In the genomic region with DNA sequence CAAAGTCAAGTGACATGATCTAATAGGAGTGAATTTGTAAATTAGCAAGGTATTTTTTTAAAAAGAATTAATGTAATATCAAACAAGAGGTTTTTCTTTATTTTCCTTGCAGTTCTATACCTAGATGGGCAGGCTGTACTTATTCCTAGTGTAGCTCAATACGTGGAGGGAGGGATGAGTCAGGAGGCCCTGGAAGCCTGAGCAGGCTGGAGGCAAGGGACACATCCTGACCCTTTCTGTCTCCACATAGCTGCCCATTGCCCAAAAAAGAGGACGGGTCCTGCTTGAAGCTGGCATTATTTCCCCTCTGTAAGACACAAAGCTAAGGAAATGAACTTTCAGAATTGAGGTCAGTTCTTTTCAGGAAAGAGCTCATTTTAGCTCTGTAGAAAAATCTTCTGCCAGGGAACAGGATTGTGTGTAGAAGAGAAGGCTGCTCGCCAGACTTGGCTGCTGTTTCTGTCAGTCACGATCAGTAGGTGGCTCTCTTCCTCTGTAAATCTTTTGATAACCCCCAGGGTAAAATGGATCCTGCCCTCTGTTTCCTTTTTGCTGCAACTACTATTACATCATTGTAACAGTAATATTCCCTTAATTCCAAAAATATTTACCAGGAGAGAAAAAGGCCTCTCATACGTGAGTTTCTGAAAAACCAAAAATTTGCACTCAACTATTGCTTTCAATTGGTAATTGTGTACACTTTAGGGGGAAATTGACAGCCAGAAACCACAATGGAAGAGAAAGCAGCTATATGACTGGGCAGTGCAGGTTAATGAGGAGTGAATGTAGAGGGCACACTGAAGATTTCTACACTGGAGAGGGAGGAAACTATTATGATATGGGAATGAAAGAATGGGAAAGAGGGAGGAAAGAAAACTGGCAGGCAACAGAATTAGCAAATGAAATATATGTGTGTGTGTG, we compare ENCODE assay signal across 8 cellular contexts. TPM values are rescaled to one million over a fixed set of nuclear protein-coding genes. Genes with fewer than 3 reads are reported as not detected.
DNase-seq lines count a peak whose midpoint lies in the region; ATAC-seq and TF ChIP-seq lines count a peak whose summit lies in the region.

No MANE protein-coding gene starts in this region.

- H3K27me3 ChIP-seq in BLaER1: no peaks in the 10 kb centered on the region
- H3K27me3 ChIP-seq in neural cell (ENCODE audit: insufficient read depth, low read depth, low read length): no peaks in the 10 kb centered on the region

- no peaks in the 10 kb centered on the region for H3K36me3 ChIP-seq in BLaER1
- H3K36me3 ChIP-seq in neural cell (ENCODE audit: insufficient read depth, low read length): no peaks in the 10 kb centered on the region

- H3K9me3 ChIP-seq in BLaER1: peaks cover 23% of the 10 kb centered on the region
- no peaks in the 10 kb centered on the region for H3K9me3 ChIP-seq in neural cell (ENCODE audit: low read length)

- H2AFZ ChIP-seq in neural cell (ENCODE audit: low read depth, low read length): no peak overlapping the region

- H3K9me2 ChIP-seq in neural cell (ENCODE audit: insufficient read depth, low read length): no peaks in the 10 kb centered on the region

- H3K4me2 ChIP-seq in BLaER1 (peak overlapping the region; percentile 25), neural cell (ENCODE audit: low read length) (no peak overlapping the region)

- no peak for TF ChIP-seq EP300 in neural cell (conservative IDR thresholded peaks at IDR 0.05; ENCODE audit: poor library complexity, severe bottlenecking)

- no peaks in the 10 kb centered on the region for H3F3A ChIP-seq in neural cell (ENCODE audit: insufficient read depth, low read length, poor library complexity, severe bottlenecking)

- TF ChIP-seq CTCF in choroid plexus epithelial cell (conservative IDR thresholded peaks at IDR 0.05; ENCODE audit: low read depth, low read length) (peak; percentile 29), neural cell (IDR thresholded peaks at IDR 0.05; ENCODE audit: poor library complexity, severe bottlenecking) (peak; percentile 56)

- H3K9ac ChIP-seq in BLaER1 (no peak overlapping the region; the same call in 1 of the 2 replicates), neural cell (ENCODE audit: low read length) (no peak overlapping the region)

- H4K20me1 ChIP-seq in BLaER1 (no peaks in the 10 kb centered on the region), neural cell (ENCODE audit: insufficient read depth) (no peaks in the 10 kb centered on the region)

- DNase-seq in NCI-H2081 treated with DMSO at 0.1 percent for 48 hours (lab: John Stamatoyannopoulos, UW) (peak; percentile 10), choroid plexus epithelial cell (ENCODE audit: low read depth) (peak; percentile 39), NCI-H2029 (lab: John Stamatoyannopoulos, UW) (no peak)
- DNase-seq in effector CD4-positive, alpha-beta T cell: no peak

- TF ChIP-seq RAD21 in neural cell (conservative IDR thresholded peaks at IDR 0.05): peak; percentile 51

- no peak overlapping the region for H3K4me3 ChIP-seq in BLaER1
- H3K4me3 ChIP-seq in choroid plexus epithelial cell (ENCODE audit: low read depth, low read length): no peak overlapping the region
- no peak overlapping the region for H3K4me3 ChIP-seq in neural cell (ENCODE audit: low read length)

- peaks cover 30% of the 10 kb centered on the region for H3K4me1 ChIP-seq in BLaER1

- H3K79me2 ChIP-seq in neural cell (replicated peaks; ENCODE audit: insufficient read depth, low read length): no peaks in the 10 kb centered on the region

- peak; percentile 94 for ATAC-seq in GM18511 (IDR thresholded peaks at IDR 0.05; ENCODE audit: unreplicated experiment)
- ATAC-seq in HG02852 (IDR thresholded peaks at IDR 0.05; ENCODE audit: unreplicated experiment): peak; percentile 85

- H3K27ac ChIP-seq in BLaER1 (no peak overlapping the region), neural cell (ENCODE audit: low read length) (no peak overlapping the region)

TF ChIP-seq in neural cell, 6 proteins besides CTCF, POLR2A, EP300 and RAD21:
- TF ChIP-seq POLR2AphosphoS5 (IDR thresholded peaks at IDR 0.05): no peak

RNA-seq across cellular contexts. Expression of a gene that starts 12.3 kb away (rescaled TPM):
- not detected in 2 replicates for polyA plus RNA-seq in neural cell
- polyA minus RNA-seq in neural cell: not detected in 2 replicates

RNA-seq across cellular contexts. Expression of a gene that starts 12.5 kb away (rescaled TPM):
- not detected in 2 replicates for polyA plus RNA-seq in neural cell
- not detected in 2 replicates for polyA minus RNA-seq in neural cell

RNA-seq across cellular contexts. Expression of a gene that starts 33.4 kb away (rescaled TPM):
- not detected in 2 replicates for polyA plus RNA-seq in neural cell
- polyA minus RNA-seq in neural cell: not detected in 2 replicates

RNA-seq across cellular contexts. Expression of a gene that starts 48.1 kb away (rescaled TPM):
- not detected in 2 replicates for polyA plus RNA-seq in neural cell
- polyA minus RNA-seq in neural cell: not detected in 2 replicates

RNA-seq across cellular contexts. Expression of a gene that starts 53.0 kb away (rescaled TPM):
- polyA plus RNA-seq in neural cell: not detected in 2 replicates
- not detected in 2 replicates for polyA minus RNA-seq in neural cell

Comparison
In these comparisons a context has a peak if more than half of its experiments do, and no peak if none do; other contexts are left out.
1. DNase-seq: peak in NCI-H2081 treated with DMSO at 0.1 percent for 48 hours (single experiment) and choroid plexus epithelial cell (single experiment); none in effector CD4-positive, alpha-beta T cell (single experiment) and NCI-H2029 (single experiment).